Comparison of ENCODE assay signal across 33 cellular contexts in genomic region chr6:157786221-157786620, GRCh38.
"Had no signal": no experiment of that assay in that cellular context is flagged by ENCODE, and none has a peak within 500 bp of the region (broad histone marks: within the 10 kb centered on the region; RNA-seq: fewer than 3 reads in every experiment).

No MANE protein-coding gene starts in this region.

- H3K36me3 ChIP-seq: MG63 had no signal

- H3K9me3 ChIP-seq: MG63 had no signal

- DNase-seq: Karpas-422, Kasumi-1, MG63, MM.1S, MV-4-11, NCI-H1048, NCI-H1092, NCI-H1092 treated with DMSO at 0.1 percent for 48 hours, NCI-H1105, NCI-H1105 treated with DMSO at 0.1 percent for 48 hours, NCI-H1417, NCI-H1417 treated with DMSO at 0.1 percent for 48 hours, NCI-H1436, NCI-H1436 treated with DMSO at 0.1 percent for 48 hours, NCI-H146, NCI-H1694, NCI-H1694 treated with DMSO at 0.1 percent for 48 hours, NCI-H187, NCI-H187 treated with DMSO at 0.1 percent for 48 hours, NCI-H1930, NCI-H2029, NCI-H2029 treated with DMSO at 0.1 percent for 48 hours, NCI-H2081, NCI-H2081 treated with DMSO at 0.1 percent for 48 hours, NCI-H2107, NCI-H2171, NCI-H2171 treated with DMSO at 0.1 percent for 48 hours, NCI-H2227 treated with DMSO at 0.1 percent for 48 hours, NCI-H226, NCI-H345, NCI-H446 treated with DMSO at 0.1 percent for 48 hours, NCI-H510A, NCI-H510A treated with DMSO at 0.1 percent for 48 hours had no signal

- H3K4me3 ChIP-seq: MG63 had no signal

- H3K27me3 ChIP-seq: MG63 had no signal
